In genomic region chr22:35873426-35873825, GRCh38 we compare ENCODE assay signal across 17 cellular contexts.
"Had no signal": no experiment of that assay in that cellular context is flagged by ENCODE, and none has a peak within 500 bp of the region (broad histone marks: within the 10 kb centered on the region; RNA-seq: fewer than 3 reads in every experiment).

No MANE protein-coding gene starts in this region.

- DNase-seq: effector memory CD8-positive, alpha-beta T cell; esophagus squamous epithelium; foreskin fibroblast; head of caudate nucleus; kidney; left colon; mucosa of descending colon; naive thymus-derived CD8-positive, alpha-beta T cell; small intestine; stimulated activated CD4-positive, alpha-beta T cell treated with anti-CD3 and anti-CD28 coated beads, Interleukin-12 subunit alpha, Interleukin-12 subunit beta, amount 100 ng/mL, for 4 hours; stimulated activated naive CD4-positive, alpha-beta T cell; stomach; substantia nigra; transverse colon had no signal

- H2AFZ ChIP-seq: hepatocyte had no signal

- H3K27me3 ChIP-seq: esophagus squamous epithelium, hepatocyte, stomach, transverse colon had no signal

- H3K27ac ChIP-seq: epithelial cell of prostate, esophagus squamous epithelium, hepatocyte, stomach, thoracic aorta, transverse colon had no signal

- H3K4me2 ChIP-seq: hepatocyte had no signal

- H3K4me3 ChIP-seq: esophagus squamous epithelium, hepatocyte, mucosa of descending colon, stomach, thoracic aorta, transverse colon had no signal

- H3K9me3 ChIP-seq: mucosa of descending colon, stomach, thoracic aorta, transverse colon had no signal

- H3K36me3 ChIP-seq: stomach, thoracic aorta, transverse colon had no signal

- ATAC-seq: effector memory CD8-positive, alpha-beta T cell; left colon; mucosa of descending colon; naive thymus-derived CD8-positive, alpha-beta T cell had no signal
